In the genomic region with DNA sequence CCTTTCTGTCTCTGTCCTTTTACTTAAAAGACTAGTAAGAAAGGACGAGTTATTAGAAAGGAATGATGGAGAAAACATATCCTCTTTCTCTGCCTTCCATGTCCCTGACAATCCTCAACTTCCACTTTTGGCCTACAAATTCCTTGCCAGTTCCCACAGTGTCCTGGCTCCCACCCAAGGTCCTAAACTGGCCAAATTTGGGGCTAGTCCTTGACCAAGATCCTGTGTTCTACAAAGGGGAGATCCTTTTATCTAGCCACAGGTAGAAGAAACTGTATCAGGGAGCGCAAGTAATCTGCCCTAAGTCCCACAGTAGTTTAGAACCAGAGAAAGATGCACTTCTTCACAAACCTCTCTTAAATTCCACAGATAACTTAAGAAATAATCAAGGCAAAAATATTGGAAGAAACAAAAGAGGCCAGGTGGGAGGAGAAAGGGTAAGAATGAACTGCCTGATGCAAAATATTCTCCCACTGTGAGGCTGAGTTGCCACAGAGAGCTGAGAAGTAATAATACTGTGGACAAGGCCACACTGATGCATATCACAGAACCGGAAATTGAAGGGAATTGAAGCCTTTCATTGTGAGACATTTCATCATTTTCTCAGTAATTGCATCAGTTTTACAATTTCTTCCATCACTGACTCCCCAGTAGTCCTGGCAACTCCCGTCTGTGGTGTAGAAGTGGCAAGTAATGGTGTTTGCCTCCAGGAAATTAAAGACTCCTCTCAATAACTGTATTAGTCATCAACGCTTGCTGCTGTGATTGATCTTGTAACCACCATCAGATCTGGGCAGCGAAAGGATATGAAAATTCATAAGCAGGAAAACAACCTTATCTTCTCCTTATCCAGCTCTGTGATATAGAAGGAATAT, we compare ENCODE assay signal across 1 cellular context.
TF ChIP-seq lines count a peak whose summit lies in the region.

No MANE protein-coding gene starts in this region.

TF ChIP-seq in K562, 482 proteins besides CTCF, POLR2A, EP300 and RAD21 (continued from another document):
- TF ChIP-seq NCOA1 (IDR thresholded peaks at IDR 0.05; ENCODE audit: low read depth), result no peak
- no peak for TF ChIP-seq ZNF239 (CRISPR knock-in tag; IDR thresholded peaks at IDR 0.05)
- TF ChIP-seq MAFG (tag; conservative IDR thresholded peaks at IDR 0.05), result no peak
- TF ChIP-seq ZNF644 (tag; IDR thresholded peaks at IDR 0.05; ENCODE audit: low read depth), result no peak
- TF ChIP-seq TGIF2 (CRISPR knock-in tag; IDR thresholded peaks at IDR 0.05), result no peak
- TF ChIP-seq NELFE (IDR thresholded peaks at IDR 0.05; ENCODE audit: insufficient read depth, insufficient read length), result no peak
- TF ChIP-seq, protein P1, sequence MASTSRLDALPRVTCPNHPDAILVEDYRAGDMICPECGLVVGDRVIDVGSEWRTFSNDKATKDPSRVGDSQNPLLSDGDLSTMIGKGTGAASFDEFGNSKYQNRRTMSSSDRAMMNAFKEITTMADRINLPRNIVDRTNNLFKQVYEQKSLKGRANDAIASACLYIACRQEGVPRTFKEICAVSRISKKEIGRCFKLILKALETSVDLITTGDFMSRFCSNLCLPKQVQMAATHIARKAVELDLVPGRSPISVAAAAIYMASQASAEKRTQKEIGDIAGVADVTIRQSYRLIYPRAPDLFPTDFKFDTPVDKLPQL (IDR thresholded peaks at IDR 0.05; ENCODE audit: extremely low read depth, insufficient read length), result no peak
- TF ChIP-seq PRMT5 (CRISPR knock-in tag; IDR thresholded peaks at IDR 0.05), result no peak
- TF ChIP-seq SRSF7 (optimal IDR thresholded peaks at IDR 0.05; ENCODE audit: low read depth, low read length), result no peak
- TF ChIP-seq PCBP1 (IDR thresholded peaks at IDR 0.05; ENCODE audit: low read depth, low read length, poor library complexity, severe bottlenecking), result no peak
- no peak for TF ChIP-seq PHF20 (IDR thresholded peaks at IDR 0.05; ENCODE audit: partially characterized antibody)
